Comparison of ENCODE assay signal across 19 cellular contexts in genomic region chr18:37721544-37722302, GRCh38.
DNase-seq lines count a peak whose midpoint lies in the region; ATAC-seq and TF ChIP-seq lines count a peak whose summit lies in the region.
"Had no signal": no experiment of that assay in that cellular context is flagged by ENCODE, and none has a peak within 500 bp of the region (broad histone marks: within the 10 kb centered on the region; RNA-seq: fewer than 3 reads in every experiment).

No MANE protein-coding gene starts in this region.

- H3K9ac ChIP-seq in BLaER1: peak overlapping the region; percentile 6; the same call in 1 of the 2 replicates

- 83 to 85% methylated on average over 5 of the region's 7 CpGs for WGBS in mesodermal cell (ENCODE audit: insufficient coverage in 2 of 2), 2 experiments

- H3K4me3 ChIP-seq in BLaER1: no peak overlapping the region
- H3K4me3 ChIP-seq in fibroblast of pulmonary artery (replicated peaks; ENCODE audit: low read depth, low read length): no peak overlapping the region
- H3K4me3 ChIP-seq in mesodermal cell (ENCODE audit: extremely low read depth, insufficient read depth, low read length, poor library complexity, severe bottlenecking): no peak overlapping the region
- no peak overlapping the region for H3K4me3 ChIP-seq in dorsolateral prefrontal cortex

- peaks cover 75% of the 10 kb centered on the region for H3K27me3 Mint-ChIP-seq in Calu3 (ENCODE audit: unreplicated experiment)

- H3K36me3 ChIP-seq in BLaER1 (no peaks in the 10 kb centered on the region), mesodermal cell (ENCODE audit: control insufficient read depth, insufficient read depth, low read length) (no peaks in the 10 kb centered on the region)

- intact Hi-C loops in dorsolateral prefrontal cortex (cut with DNase I): no loop called here
- intact Hi-C loops in Calu3 (cut with micrococcal nuclease; ENCODE audit: unreplicated experiment): loop anchor here (10.0 kb wide), 1 partner anchor 117 kb away; no protein-coding TSS in a partner anchor

- no peak overlapping the region for H3K27ac Mint-ChIP-seq in Calu3 (ENCODE audit: unreplicated experiment)
- H3K27ac Mint-ChIP-seq: HFFc6 had no signal

- H3K27me3 ChIP-seq in BLaER1 (no peaks in the 10 kb centered on the region), dorsolateral prefrontal cortex (no peaks in the 10 kb centered on the region)

- CTCF ChIA-PET in Calu3 (lab: Charles Lee): no interaction called here

- no TSS peak for BruUV-seq in Calu3 (replicated peaks; lab: Mats Ljungman, UMichigan)

- peak overlapping the region; percentile 72 for H3K4me2 ChIP-seq in BLaER1

- H3K4me1 ChIP-seq in BLaER1 (peaks cover 33% of the 10 kb centered on the region), mesodermal cell (ENCODE audit: control insufficient read depth, insufficient read depth, low read length, poor library complexity, severe bottlenecking) (peaks cover 3% of the 10 kb centered on the region)

- no peaks in the 10 kb centered on the region for H3K9me3 Mint-ChIP-seq in Calu3 (ENCODE audit: low read depth, unreplicated experiment)

- no peaks in the 10 kb centered on the region for H3K4me1 Mint-ChIP-seq in Calu3 (ENCODE audit: low read depth, unreplicated experiment)

- TF ChIP-seq CTCF in fibroblast of pulmonary artery (IDR thresholded peaks at IDR 0.05; ENCODE audit: low read length, missing control alignments) (no peak), dorsolateral prefrontal cortex (IDR thresholded peaks at IDR 0.05 in 54 of 56, conservative IDR thresholded peaks at IDR 0.05 in 2 of 56; ENCODE audit: low read depth in 1 of 56, partially characterized antibody in 56 of 56) (no peak), Calu3 (IDR thresholded peaks at IDR 0.05; ENCODE audit: unreplicated experiment) (no peak)

- no peak for ATAC-seq in GM19455 (IDR thresholded peaks at IDR 0.05; ENCODE audit: unreplicated experiment)
- ATAC-seq: Panc1 had no signal

- 0 out of 2 replicates have a peak overlapping the region, but pooled peaks have one; percentile 22 for H3K27ac ChIP-seq in BLaER1
- peak overlapping the region; percentile 29 for H3K27ac ChIP-seq in mesodermal cell (ENCODE audit: low read depth, low read length, severe bottlenecking)
- no peak overlapping the region for H3K27ac ChIP-seq in dorsolateral prefrontal cortex
- H3K27ac ChIP-seq: C4-2B had no signal

- DNase-seq in M059J (ENCODE audit: low read depth) (peak; percentile 1), fibroblast of pulmonary artery (ENCODE audit: low read depth) (peak; percentile 53), dorsolateral prefrontal cortex (no peak), NK-92 (lab: John Stamatoyannopoulos, UW; ENCODE audit: unreplicated experiment) (no peak), Calu3 (no peak)
- DNase-seq: DMS 273 treated with DMSO at 0.1 percent for 48 hours, HFFc6, Karpas-422, MV-4-11, NCI-H1436 treated with DMSO at 0.1 percent for 48 hours, NCI-H2029 treated with DMSO at 0.1 percent for 48 hours, NCI-H2171 treated with DMSO at 0.1 percent for 48 hours, NCI-H446 treated with DMSO at 0.1 percent for 48 hours, NCI-H774 had no signal

- H4K20me1 ChIP-seq in BLaER1: no peaks in the 10 kb centered on the region

- no peak overlapping the region for H3K4me3 Mint-ChIP-seq in Calu3 (ENCODE audit: low read depth, unreplicated experiment)
- H3K4me3 Mint-ChIP-seq: HFFc6 had no signal

- H3K36me3 Mint-ChIP-seq in Calu3 (ENCODE audit: insufficient read depth, unreplicated experiment): no peaks in the 10 kb centered on the region

- H3K9me3 ChIP-seq in BLaER1: no peaks in the 10 kb centered on the region
- no peaks in the 10 kb centered on the region for H3K9me3 ChIP-seq in mesodermal cell (ENCODE audit: control insufficient read depth, low read length)

Comparison
In these comparisons a context has a peak if more than half of its experiments do, and no peak if none do; other contexts are left out.
1. H3K27ac ChIP-seq: peak in BLaER1 (single experiment) and mesodermal cell (single experiment); none in dorsolateral prefrontal cortex (0 of 59).
2. DNase-seq: peak in M059J (single experiment) and fibroblast of pulmonary artery (single experiment); none in dorsolateral prefrontal cortex (0 of 10), NK-92 (single experiment) and Calu3 (single experiment).